In the genomic region with DNA sequence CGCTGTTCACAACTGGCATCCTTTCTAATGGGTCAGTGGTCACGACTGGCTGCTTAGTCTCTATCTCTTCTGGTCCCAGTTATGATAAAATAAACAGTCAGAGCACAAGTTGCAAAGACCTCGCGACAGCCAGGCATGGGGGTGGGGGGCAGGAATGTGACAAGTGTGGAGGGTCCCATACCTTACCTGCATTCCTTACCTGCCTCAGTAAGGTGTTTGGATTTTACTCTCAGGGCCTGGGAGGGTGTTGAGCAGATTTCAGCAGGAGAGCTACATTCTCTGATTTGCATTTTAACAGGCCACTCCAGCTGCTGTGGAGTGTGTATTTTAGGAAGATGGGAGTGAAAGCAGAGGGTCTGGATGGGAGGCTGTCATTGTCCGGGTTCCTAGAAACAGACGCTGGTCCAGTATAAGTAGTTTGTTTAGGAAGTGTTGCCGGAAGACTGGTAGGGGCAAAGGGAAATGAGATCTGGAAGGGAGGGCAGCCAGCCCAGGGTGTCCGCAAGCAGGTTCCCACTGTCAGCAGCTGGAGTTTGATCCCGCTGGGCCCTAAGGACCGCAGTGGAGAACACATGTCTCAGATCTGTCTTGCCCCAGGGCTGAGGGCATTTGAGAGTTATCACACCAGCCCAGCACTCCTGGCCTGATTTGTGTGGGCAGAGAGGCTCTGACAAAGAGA, we compare ENCODE assay signal across 19 cellular contexts.
DNase-seq lines count a peak whose midpoint lies in the region; ATAC-seq and TF ChIP-seq lines count a peak whose summit lies in the region.
"Had no signal": no experiment of that assay in that cellular context is flagged by ENCODE, and none has a peak within 500 bp of the region (broad histone marks: within the 10 kb centered on the region; RNA-seq: fewer than 3 reads in every experiment).

No MANE protein-coding gene starts in this region.

- ATAC-seq in GM21619 (IDR thresholded peaks at IDR 0.05; ENCODE audit: unreplicated experiment) (no peak), GM21447 (IDR thresholded peaks at IDR 0.05; ENCODE audit: unreplicated experiment) (no peak)
- ATAC-seq: heart left ventricle; Panc1; stimulated activated naive B cell treated with anti-CD40 and anti-IgM and Interleukin-4, amounts not matched to agents 10 μg/mL and 1 μg/mL and 100 μg/mL, for 72 hours had no signal

- TF ChIP-seq CTCF in endothelial cell (IDR thresholded peaks at IDR 0.05; ENCODE audit: unreplicated experiment): no peak

- H3K27ac ChIP-seq in neuronal stem cell (replicated peaks; ENCODE audit: low read length): no peak overlapping the region
- H3K27ac ChIP-seq: tibial nerve had no signal

- H3K9ac ChIP-seq in neuronal stem cell (ENCODE audit: low read depth, low read length, poor library complexity): no peak overlapping the region

- peaks cover 9% of the 10 kb centered on the region for H3K27me3 Mint-ChIP-seq in endothelial cell (ENCODE audit: unreplicated experiment)
- H3K27me3 Mint-ChIP-seq: activated B cell treated with CpG ODN at 0.5 μM for 24 hours; CD4-positive, CD25-positive, alpha-beta regulatory T cell; dendritic cell treated with granulocyte-macrophage colony-stimulating factor and Interleukin-4, amounts not matched to agents 40 ng/mL and 50 ng/mL, for 4 days; stimulated activated naive B cell treated with anti-CD40 and anti-IgM and Interleukin-4, amounts not matched to agents 10 μg/mL and 1 μg/mL and 100 μg/mL, for 72 hours had no signal

- peak overlapping the region; percentile 75 for H3K18ac ChIP-seq in neuronal stem cell (ENCODE audit: low read length)

- peak overlapping the region; percentile 43 for H2AK5ac ChIP-seq in neuronal stem cell (ENCODE audit: low read depth, low read length)

- H3K4me2 ChIP-seq in neuronal stem cell (ENCODE audit: insufficient read depth, low read length, poor library complexity, severe bottlenecking): no peak overlapping the region

- H3K4ac ChIP-seq in neuronal stem cell (ENCODE audit: low read length): no peak overlapping the region

- peaks cover 0 to 25% of the 10 kb centered on the region in 2 donors for H3K4me1 ChIP-seq in neuronal stem cell (ENCODE audit: control insufficient read depth in 2 of 2, insufficient read depth in 1 of 2, low read depth in 1 of 2, low read length in 2 of 2)

- H3K27me3 ChIP-seq in neuronal stem cell (ENCODE audit: control insufficient read depth in 3 of 3, insufficient read depth in 3 of 3, low read depth in 1 of 3, low read length in 3 of 3): no peaks in the 10 kb centered on the region
- H3K27me3 ChIP-seq: tibial nerve had no signal

- no peak overlapping the region for H3K4me3 ChIP-seq in neuronal stem cell (ENCODE audit: low read length in 2 of 2)
- H3K4me3 ChIP-seq: heart left ventricle, tibial nerve had no signal

- WGBS in neuronal stem cell (ENCODE audit: extremely low coverage in 2 of 2, insufficient read length in 2 of 2, insufficient replicate concordance in 1 of 2), 2 donors: no CpG with 5 or more reads among the region's 10 CpGs

- H2BK120ac ChIP-seq in neuronal stem cell (ENCODE audit: low read depth, low read length): no peak overlapping the region

- H3K4me3 Mint-ChIP-seq in endothelial cell (ENCODE audit: unreplicated experiment): no peak overlapping the region
- H3K4me3 Mint-ChIP-seq: activated B cell treated with CpG ODN at 0.5 μM for 24 hours; CD4-positive, CD25-positive, alpha-beta regulatory T cell; dendritic cell treated with granulocyte-macrophage colony-stimulating factor and Interleukin-4, amounts not matched to agents 40 ng/mL and 50 ng/mL, for 4 days; stimulated activated naive B cell treated with anti-CD40 and anti-IgM and Interleukin-4, amounts not matched to agents 10 μg/mL and 1 μg/mL and 100 μg/mL, for 72 hours had no signal

- H4K91ac ChIP-seq in neuronal stem cell (ENCODE audit: low read depth, low read length, poor library complexity): no peak overlapping the region

- H3K79me1 ChIP-seq in neuronal stem cell (ENCODE audit: low read depth, low read length): no peaks in the 10 kb centered on the region

- H2BK12ac ChIP-seq in neuronal stem cell (ENCODE audit: low read length): no peak overlapping the region

- peak overlapping the region; percentile 71 for H2BK15ac ChIP-seq in neuronal stem cell (ENCODE audit: low read length)

- no peaks in the 10 kb centered on the region for H3K36me3 ChIP-seq in neuronal stem cell (replicated peaks in 1 of 2; ENCODE audit: control insufficient read depth in 2 of 2, insufficient read depth in 2 of 2, low read length in 2 of 2)
- H3K36me3 ChIP-seq: heart left ventricle, tibial nerve had no signal

- H3K4me1 Mint-ChIP-seq in endothelial cell (ENCODE audit: unreplicated experiment): peaks cover 10% of the 10 kb centered on the region
- H3K4me1 Mint-ChIP-seq: activated B cell treated with CpG ODN at 0.5 μM for 24 hours; CD4-positive, CD25-positive, alpha-beta regulatory T cell; stimulated activated naive B cell treated with anti-CD40 and anti-IgM and Interleukin-4, amounts not matched to agents 10 μg/mL and 1 μg/mL and 100 μg/mL, for 72 hours had no signal

- H3K27ac Mint-ChIP-seq in endothelial cell (ENCODE audit: unreplicated experiment): peak overlapping the region; percentile 23
- H3K27ac Mint-ChIP-seq: activated B cell treated with CpG ODN at 0.5 μM for 24 hours; CD4-positive, CD25-positive, alpha-beta regulatory T cell; dendritic cell treated with granulocyte-macrophage colony-stimulating factor and Interleukin-4, amounts not matched to agents 40 ng/mL and 50 ng/mL, for 4 days; stimulated activated naive B cell treated with anti-CD40 and anti-IgM and Interleukin-4, amounts not matched to agents 10 μg/mL and 1 μg/mL and 100 μg/mL, for 72 hours had no signal

- H3K9me3 ChIP-seq in neuronal stem cell (replicated peaks in 1 of 2; ENCODE audit: control insufficient read depth in 2 of 2, insufficient read depth in 1 of 2, low read depth in 1 of 2, low read length in 2 of 2): no peaks in the 10 kb centered on the region
- H3K9me3 ChIP-seq: tibial nerve had no signal

- H3K14ac ChIP-seq in neuronal stem cell (ENCODE audit: low read length): no peak overlapping the region

- H4K8ac ChIP-seq in neuronal stem cell (ENCODE audit: low read depth, low read length): no peak overlapping the region

- no peak overlapping the region for H3K23ac ChIP-seq in neuronal stem cell (ENCODE audit: low read depth, low read length, poor library complexity)

- no peaks in the 10 kb centered on the region for H3K9me3 Mint-ChIP-seq in endothelial cell (ENCODE audit: unreplicated experiment)

- H3K36me3 Mint-ChIP-seq in endothelial cell (ENCODE audit: low read depth, unreplicated experiment): no peaks in the 10 kb centered on the region
- H3K36me3 Mint-ChIP-seq: CD4-positive, CD25-positive, alpha-beta regulatory T cell; stimulated activated naive B cell treated with anti-CD40 and anti-IgM and Interleukin-4, amounts not matched to agents 10 μg/mL and 1 μg/mL and 100 μg/mL, for 72 hours had no signal

- H2BK5ac ChIP-seq in neuronal stem cell (ENCODE audit: low read length): no peak overlapping the region

- H2AFZ ChIP-seq in neuronal stem cell (ENCODE audit: low read length): no peak overlapping the region

- DNase-seq in NCI-H2227 treated with DMSO at 0.1 percent for 48 hours (lab: John Stamatoyannopoulos, UW): peak; percentile 25
- DNase-seq in NCI-H2227 (lab: John Stamatoyannopoulos, UW; ENCODE audit: unreplicated experiment): no peak
- peak; percentile 99 for DNase-seq in NCI-H345 treated with DMSO at 0.1 percent for 48 hours (lab: John Stamatoyannopoulos, UW; ENCODE audit: unreplicated experiment)
- DNase-seq in endothelial cell (ENCODE audit: low spot score): peak; percentile 17
- DNase-seq in neuronal stem cell (ENCODE audit: low spot score): no peak
- DNase-seq in HK-2 (ENCODE audit: unreplicated experiment): no peak
- DNase-seq: activated B cell treated with CpG ODN at 0.5 μM for 24 hours; activated gamma-delta T cell; CD4-positive, CD25-positive, alpha-beta regulatory T cell; HCEC 1CT; NCI-H510A treated with DMSO at 0.1 percent for 48 hours; stimulated activated naive B cell treated with anti-CD40 and anti-IgM and Interleukin-4, amounts not matched to agents 10 μg/mL and 1 μg/mL and 100 μg/mL, for 72 hours; SW 1271 had no signal

Comparison
In these comparisons a context has a peak if more than half of its experiments do, and no peak if none do; other contexts are left out.
1. DNase-seq: peak in NCI-H2227 treated with DMSO at 0.1 percent for 48 hours (single experiment), NCI-H345 treated with DMSO at 0.1 percent for 48 hours (single experiment) and endothelial cell (single experiment); none in NCI-H2227 (single experiment), neuronal stem cell (single experiment) and HK-2 (single experiment).